ENCODE assay signal across 10 cellular contexts in genomic region chr16:53090271-53090590, GRCh38. TPM values are rescaled to one million over a fixed set of nuclear protein-coding genes. Genes with fewer than 3 reads are reported as not detected.
A peak's percentile ranks its signal among the peaks of the same experiment; 100 is the strongest.
DNase-seq lines count a peak whose midpoint lies in the region; ATAC-seq, FAIRE-seq and TF ChIP-seq lines count a peak whose summit lies in the region.
"Had no signal": no experiment of that assay in that cellular context is flagged by ENCODE, and none has a peak within 500 bp of the region (broad histone marks: within the 10 kb centered on the region; RNA-seq: fewer than 3 reads in every experiment).

No MANE protein-coding gene starts in this region.

- H3K4me1 ChIP-seq in iPS-18a (ENCODE audit: control insufficient read depth, low read depth, low read length) (peaks cover 59% of the 10 kb centered on the region), skeletal muscle tissue (ENCODE audit: control insufficient read depth in 3 of 3, insufficient read depth in 3 of 3, low read length in 3 of 3) (peaks cover 57 to 67% (median 58%) of the 10 kb centered on the region in 3 donors), pancreas (peaks cover 0 to 10% (median 7%) of the 10 kb centered on the region in 3 donors)

- POLR2A ChIA-PET in activated B cell treated with CpG ODN at 0.5 μM for 24 hours (lab: Charles Lee): interaction anchor here (0.7 to 1.7 kb wide), 5 partner anchors 9 to 32 kb away, joined by 3 to 7 read pairs (median 3); no protein-coding TSS in a partner anchor

- intact Hi-C loops in activated B cell treated with CpG ODN at 0.5 μM for 24 hours (cut with micrococcal nuclease): no loop called here
- intact Hi-C loops in pancreas (cut with DNase I): no loop called here

- peaks cover 7% of the 10 kb centered on the region for H3K36me3 Mint-ChIP-seq in activated B cell treated with CpG ODN at 0.5 μM for 24 hours (ENCODE audit: low read depth)

- H3K4me1 Mint-ChIP-seq in activated B cell treated with CpG ODN at 0.5 μM for 24 hours: peaks cover 71% of the 10 kb centered on the region

- H3K9ac ChIP-seq in iPS-18a (ENCODE audit: low read length) (peak overlapping the region; percentile 14), skeletal muscle tissue (ENCODE audit: low read depth in 1 of 3, low read length in 3 of 3) (peak overlapping the region; percentile 27 to 55 (median 41))

- CTCF ChIA-PET in activated B cell treated with CpG ODN at 0.5 μM for 24 hours (lab: Charles Lee): interaction anchor here (1.3 to 1.4 kb wide), 2 partner anchors 35 to 70 kb away, joined by 3 to 5 read pairs; partner anchors contain the start of gene CHD9

- DNase-seq in GM12891 (ENCODE audit: insufficient read length, low spot score) (no peak), activated B cell treated with CpG ODN at 0.5 μM for 24 hours (no peak), pancreas (no peak), HUDEP-2 (lab: John Stamatoyannopoulos, UW; ENCODE audit: unreplicated experiment in 76 of 76) (no peak)
- DNase-seq in stimulated activated CD4-positive, alpha-beta T cell treated with anti-CD3 and anti-CD28 coated beads, Interleukin-12 subunit alpha, Interleukin-12 subunit beta, amount 100 ng/mL, for 4 hours: no peak
- DNase-seq in stimulated activated CD4-positive, alpha-beta T cell treated with anti-CD3 and anti-CD28 coated beads, Interleukin-2, amount 100 ng/mL, for 24 hours: no peak
- DNase-seq: effector memory CD4-positive, alpha-beta T cell; SIG-M5 had no signal

- peak overlapping the region; percentile 79 for H3K4me3 Mint-ChIP-seq in activated B cell treated with CpG ODN at 0.5 μM for 24 hours

- no peak for TF ChIP-seq POLR2A in GM12891 (IDR thresholded peaks at IDR 0.05; ENCODE audit: low read depth, low read length)

- no peaks in the 10 kb centered on the region for H3K9me3 ChIP-seq in iPS-18a (ENCODE audit: control insufficient read depth, low read depth, low read length)
- no peaks in the 10 kb centered on the region for H3K9me3 ChIP-seq in skeletal muscle tissue (ENCODE audit: control insufficient read depth in 3 of 3, low read length in 3 of 3)
- no peaks in the 10 kb centered on the region for H3K9me3 ChIP-seq in pancreas

- H3K9me3 Mint-ChIP-seq in activated B cell treated with CpG ODN at 0.5 μM for 24 hours: no peaks in the 10 kb centered on the region

- H3K4me3 ChIP-seq in iPS-18a (ENCODE audit: low read length) (peak overlapping the region; percentile 29), skeletal muscle tissue (ENCODE audit: low read length in 3 of 3) (peak overlapping the region; percentile 38 to 60 (median 46)), pancreas (no peak overlapping the region)

- ATAC-seq in activated B cell treated with CpG ODN at 0.5 μM for 24 hours (ENCODE audit: low read depth): no peak
- no peak for ATAC-seq in pancreas

- H3K27ac ChIP-seq in iPS-18a (ENCODE audit: low read length) (peak overlapping the region; percentile 65), skeletal muscle tissue (ENCODE audit: low read depth, low read length) (peak overlapping the region; percentile 82), pancreas (peak overlapping the region in 2 of 4 donors; percentile 4 to 32)

- H3K27me3 Mint-ChIP-seq in activated B cell treated with CpG ODN at 0.5 μM for 24 hours: no peaks in the 10 kb centered on the region

- no peak for TF ChIP-seq CTCF in activated B cell treated with CpG ODN at 0.5 μM for 24 hours (IDR thresholded peaks at IDR 0.05)
- no peak for TF ChIP-seq CTCF in pancreas (IDR thresholded peaks at IDR 0.05)

- 65 to 74% methylated on average over 5 of the region's 5 CpGs for WGBS in pancreas, 2 donors

- no peaks in the 10 kb centered on the region for H3K36me3 ChIP-seq in iPS-18a (ENCODE audit: control insufficient read depth, low read depth, low read length)
- H3K36me3 ChIP-seq in skeletal muscle tissue (ENCODE audit: control insufficient read depth in 3 of 3, insufficient read depth in 3 of 3, low read length in 3 of 3): no peaks in the 10 kb centered on the region
- H3K36me3 ChIP-seq in pancreas: no peaks in the 10 kb centered on the region

- H3K27me3 ChIP-seq in iPS-18a (ENCODE audit: control insufficient read depth, insufficient read depth, low read length): no peaks in the 10 kb centered on the region
- H3K27me3 ChIP-seq in skeletal muscle tissue (ENCODE audit: control insufficient read depth in 3 of 3, insufficient read depth in 3 of 3, low read length in 3 of 3): no peaks in the 10 kb centered on the region
- H3K27me3 ChIP-seq in pancreas: no peaks in the 10 kb centered on the region

- peak overlapping the region; percentile 87 for H3K27ac Mint-ChIP-seq in activated B cell treated with CpG ODN at 0.5 μM for 24 hours

- FAIRE-seq in GM12891 (lab: Jason Lieb, UNC): peak; percentile 41
- FAIRE-seq in pancreas (lab: Jason Lieb, UNC): no peak

TF ChIP-seq in GM12891, 5 proteins besides CTCF, POLR2A, EP300 and RAD21:
- TF ChIP-seq SPI1 (IDR thresholded peaks at IDR 0.05; ENCODE audit: low read depth, low read length): no peak
- TF ChIP-seq POLR2AphosphoS5 (IDR thresholded peaks at IDR 0.05; ENCODE audit: low read depth, low read length): no peak
- TF ChIP-seq TAF1 (IDR thresholded peaks at IDR 0.05; ENCODE audit: low read depth, low read length): no peak
- TF ChIP-seq POU2F2 (IDR thresholded peaks at IDR 0.05; ENCODE audit: low read depth, low read length): no peak
- no peak for TF ChIP-seq PAX5 (IDR thresholded peaks at IDR 0.05; ENCODE audit: insufficient read depth, low read length, severe bottlenecking)

RNA-seq across cellular contexts. Expression of gene CHD9, which starts 35.4 kb away (rescaled TPM):
- polyA plus RNA-seq in GM12891 (2012; ENCODE audit: low read depth, missing spikeins): 26.8 TPM
- 65.0 and 67.4 TPM in 2 replicates for total RNA-seq in activated B cell treated with CpG ODN at 0.5 μM for 24 hours
- 69.4 TPM for total RNA-seq in skeletal muscle tissue
- total RNA-seq in pancreas: 10 to 100 TPM; 23.5 to 40.9 (median 30.8) TPM
- polyA plus RNA-seq in pancreas: 1 to 10 TPM; 7.2 to 9.9 TPM

RNA-seq across cellular contexts. Expression of gene CHD9NB, which starts 37.5 kb away (rescaled TPM):
- polyA plus RNA-seq in GM12891 (2012; ENCODE audit: low read depth, missing spikeins): 1.2 TPM
- total RNA-seq in activated B cell treated with CpG ODN at 0.5 μM for 24 hours (not detected in 2 replicates), skeletal muscle tissue (0.52 TPM), pancreas (1 to 10 TPM; 1.6 to 4.2 (median 2.9) TPM)
- 10 to 100 TPM in 1 of 2 donors, 1 to 10 TPM in 1; 3.3 to 22.1 TPM for polyA plus RNA-seq in pancreas

Comparison
In these comparisons a context has a peak if more than half of its experiments do, and no peak if none do; other contexts are left out.
1. H3K4me3 ChIP-seq: peak in iPS-18a (single experiment) and skeletal muscle tissue (3 of 3); none in pancreas (0 of 4).